Comparison of ENCODE assay signal across 8 cellular contexts in the genomic region with DNA sequence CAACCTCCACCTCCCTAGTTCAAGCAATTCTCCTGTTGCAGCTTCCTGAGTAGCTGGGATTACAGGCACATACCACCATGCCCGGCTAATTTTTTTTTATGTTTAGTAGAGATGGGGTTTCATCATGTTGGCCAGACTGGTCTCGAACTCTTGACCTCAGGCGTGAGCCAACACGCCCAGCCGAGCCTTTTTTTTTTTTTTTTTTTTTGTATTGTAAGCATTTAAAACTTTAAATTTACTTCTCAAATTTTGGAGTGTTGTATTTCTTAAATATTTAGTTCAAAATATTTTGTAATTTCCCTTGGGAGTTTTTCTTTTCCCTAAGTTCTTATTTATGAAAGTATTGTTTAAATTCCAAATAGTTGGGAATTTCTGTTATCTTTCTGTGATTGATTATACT.
"Had no signal": no experiment of that assay in that cellular context is flagged by ENCODE, and none has a peak within 500 bp of the region (broad histone marks: within the 10 kb centered on the region; RNA-seq: fewer than 3 reads in every experiment).

No MANE protein-coding gene starts in this region.

- H3K4me3 ChIP-seq: GM23338 had no signal

- H3K27ac ChIP-seq: HL-60 had no signal

- DNase-seq: H9, HCEC 1CT, KG1 had no signal

- ATAC-seq: GM23338, HepG2 had no signal

- H3K4me2 ChIP-seq: GM23338 had no signal

- H2AFZ ChIP-seq: GM23338 had no signal

- FAIRE-seq: H1, H54, HepG2 had no signal
